In the genomic region with DNA sequence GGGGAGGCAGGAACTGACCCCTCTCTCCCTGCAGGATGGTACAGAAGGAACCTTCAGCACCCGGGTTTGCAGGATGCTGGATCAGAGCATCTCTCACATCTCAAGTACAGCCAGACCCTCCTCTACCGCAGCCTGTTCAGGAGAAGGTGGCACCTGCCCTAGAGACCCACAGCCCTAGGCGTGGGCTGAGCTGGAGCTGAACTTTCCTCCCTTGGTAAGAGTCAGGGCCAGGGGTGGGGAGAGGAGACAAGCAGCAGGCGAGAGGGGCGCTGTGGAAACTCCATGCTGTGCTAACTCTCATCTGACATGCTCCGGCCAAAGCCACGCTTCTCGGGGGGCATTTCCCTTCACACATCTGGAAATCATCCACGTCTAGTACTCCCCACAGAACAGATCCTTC, we compare ENCODE assay signal across 23 cellular contexts.
"Had no signal": no experiment of that assay in that cellular context is flagged by ENCODE, and none has a peak within 500 bp of the region (broad histone marks: within the 10 kb centered on the region; RNA-seq: fewer than 3 reads in every experiment).

No MANE protein-coding gene starts in this region.

- DNase-seq: activated CD4-positive, alpha-beta T cell treated with anti-CD3 and anti-CD28 coated beads for 36 hours; activated CD4-positive, alpha-beta T cell treated with anti-CD3 and anti-CD28 coated beads, Interleukin-2, amount 50 U/mL, for 4 hours; activated CD4-positive, CD25-positive, alpha-beta regulatory T cell; activated CD8-positive, alpha-beta memory T cell treated with anti-CD3 and anti-CD28 coated beads, Interleukin-2, amount 50 U/mL, for 4 hours; activated gamma-delta T cell treated with Interleukin-2 at 50 U/mL for 16 hours; activated naive CD4-positive, alpha-beta T cell treated with anti-CD3 and anti-CD28 coated beads, Interleukin-2, amount 50 U/mL, for 16 hours; activated T-cell treated with anti-CD3 and anti-CD28 coated beads, Interleukin-2, amount 50 U/mL, for 1 hour; dermis blood vessel endothelial cell; effector CD4-positive, alpha-beta T cell; esophagus squamous epithelium; left lung; nucleus accumbens; stimulated activated CD4-positive, alpha-beta T cell treated with anti-CD3 and anti-CD28 coated beads, Interleukin-2, amount 100 ng/mL, for 48 hours; stimulated activated naive CD4-positive, alpha-beta T cell treated with Interleukin-2 at 50 U/mL for 16 hours; T-helper 1 cell had no signal

- H3K27ac Mint-ChIP-seq: activated CD4-positive, alpha-beta T cell treated with anti-CD3 and anti-CD28 coated beads for 36 hours; activated T-helper 1 cell treated with anti-CD3 and anti-CD28 coated beads, Interleukin-12 subunit alpha, Interleukin-12 subunit beta, Interleukin-2, Interleukin-4 antibody, amounts not matched to agents 30 ng/mL and 10 ng/mL and 1 ng/mL, durations not matched to agents 14 hours and 24 hours and 36 hours; T-helper 2 cell treated with Interferon-gamma antibody and Interleukin-4, amounts not matched to agents 5 μg/mL and 100 μg/mL, for 36 hours had no signal

- H3K27me3 ChIP-seq: esophagus squamous epithelium, left lung, right atrium auricular region, tibial nerve had no signal

- H3K4me1 Mint-ChIP-seq: activated CD4-positive, alpha-beta T cell treated with anti-CD3 and anti-CD28 coated beads for 36 hours had no signal

- H3K9ac ChIP-seq: parathyroid adenoma had no signal

- H3K4me3 ChIP-seq: esophagus squamous epithelium, left lung, lung, right atrium auricular region, tibial nerve had no signal

- H3K4me3 Mint-ChIP-seq: activated CD4-positive, alpha-beta T cell treated with anti-CD3 and anti-CD28 coated beads for 36 hours; activated T-helper 1 cell treated with anti-CD3 and anti-CD28 coated beads, Interleukin-12 subunit alpha, Interleukin-12 subunit beta, Interleukin-2, Interleukin-4 antibody, amounts not matched to agents 30 ng/mL and 10 ng/mL and 1 ng/mL, durations not matched to agents 14 hours and 24 hours and 36 hours; central memory CD8-positive, alpha-beta T cell; T-helper 2 cell treated with Interferon-gamma antibody and Interleukin-4, amounts not matched to agents 5 μg/mL and 100 μg/mL, for 36 hours had no signal

- H2AFZ ChIP-seq: parathyroid adenoma had no signal

- H3K27ac ChIP-seq: epithelial cell of prostate, esophagus squamous epithelium, left lung, parathyroid adenoma, right atrium auricular region, tibial nerve had no signal

- H3K36me3 ChIP-seq: esophagus squamous epithelium, left lung, right atrium auricular region, tibial nerve had no signal

- ATAC-seq: activated CD4-positive, alpha-beta T cell treated with anti-CD3 and anti-CD28 coated beads for 36 hours; left lung had no signal

- H3K9me3 ChIP-seq: esophagus squamous epithelium, left lung, right atrium auricular region, tibial nerve had no signal

- H3K4me1 ChIP-seq: left lung, parathyroid adenoma had no signal

- H3K9me3 Mint-ChIP-seq: activated T-helper 1 cell treated with anti-CD3 and anti-CD28 coated beads, Interleukin-12 subunit alpha, Interleukin-12 subunit beta, Interleukin-2, Interleukin-4 antibody, amounts not matched to agents 30 ng/mL and 10 ng/mL and 1 ng/mL, durations not matched to agents 14 hours and 24 hours and 36 hours; central memory CD8-positive, alpha-beta T cell; T-helper 2 cell treated with Interferon-gamma antibody and Interleukin-4, amounts not matched to agents 5 μg/mL and 100 μg/mL, for 36 hours had no signal
